24 cellular contexts compared by ENCODE assay signal in the genomic region with DNA sequence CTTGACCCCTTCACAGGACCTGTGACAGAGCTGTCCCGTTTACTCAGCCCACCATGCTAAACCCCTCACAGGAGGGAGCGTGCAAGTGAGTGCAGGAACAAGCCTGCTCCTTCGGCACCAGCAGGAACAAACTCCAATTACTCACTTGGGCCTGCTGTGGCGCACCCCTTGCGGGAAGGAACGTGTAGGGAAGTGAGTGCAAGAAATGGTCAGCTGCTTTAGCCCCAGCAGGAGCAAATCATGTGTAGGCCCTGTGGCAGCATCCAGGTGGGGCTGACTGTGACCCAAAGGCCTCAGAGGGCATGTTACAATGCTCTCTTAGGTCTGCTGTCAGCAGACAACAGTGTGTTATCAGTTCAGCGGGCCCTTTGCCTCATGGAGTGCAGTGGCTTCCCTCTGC.
DNase-seq lines count a peak whose midpoint lies in the region; ATAC-seq, FAIRE-seq and TF ChIP-seq lines count a peak whose summit lies in the region.
"Had no signal": no experiment of that assay in that cellular context is flagged by ENCODE, and none has a peak within 500 bp of the region (broad histone marks: within the 10 kb centered on the region; RNA-seq: fewer than 3 reads in every experiment).

No MANE protein-coding gene starts in this region.

- no peaks in the 10 kb centered on the region for H3K27me3 ChIP-seq in H1 (replicated peaks in 1 of 4; ENCODE audit: control insufficient read depth in 3 of 4, extremely low read depth in 1 of 4, insufficient read depth in 3 of 4, low read length in 3 of 4)
- H3K27me3 ChIP-seq in upper lobe of right lung = no peaks in the 10 kb centered on the region
- H3K27me3 ChIP-seq in breast epithelium = no peaks in the 10 kb centered on the region

- no peak for TF ChIP-seq RAD21 in H1 (IDR thresholded peaks at IDR 0.05 in 1 of 2, conservative IDR thresholded peaks at IDR 0.05 in 1 of 2; ENCODE audit: low read depth in 2 of 2, low read length in 2 of 2)

- TF ChIP-seq POLR2A in H1 (IDR thresholded peaks at IDR 0.05; ENCODE audit: control extremely low read depth in 1 of 2, low read depth in 2 of 2, low read length in 2 of 2) (no peak), breast epithelium (IDR thresholded peaks at IDR 0.05) (no peak)

- H3K4me2 ChIP-seq in H1 (ENCODE audit: insufficient read depth in 1 of 2, low read depth in 2 of 2, low read length in 2 of 2) = no peak overlapping the region
- H3K4me2 ChIP-seq: GM23338 had no signal

- CTCF ChIA-PET in H1 (lab: Charles Lee; ENCODE audit: partially characterized antibody) = no interaction called here

- H3K14ac ChIP-seq in H1 (ENCODE audit: insufficient read length) = no peak overlapping the region

- H3K4me3 ChIP-seq in H1 (ENCODE audit: extremely low read depth in 1 of 4, insufficient read depth in 2 of 4, low read depth in 3 of 4, low read length in 4 of 4) (no peak overlapping the region), upper lobe of right lung (no peak overlapping the region), breast epithelium (no peak overlapping the region)
- H3K4me3 ChIP-seq: GM12878, GM23338, HAP-1 had no signal

- no peak overlapping the region for H3K18ac ChIP-seq in H1 (ENCODE audit: extremely low read depth, low read length)

- H3K27ac ChIP-seq in H1 (ENCODE audit: low read depth, low read length) = no peak overlapping the region
- no peak overlapping the region for H3K27ac ChIP-seq in upper lobe of right lung
- H3K27ac ChIP-seq in breast epithelium = no peak overlapping the region
- H3K27ac ChIP-seq: 22Rv1 had no signal

- H3K23me2 ChIP-seq in H1 (ENCODE audit: low read depth, low read length) = no peaks in the 10 kb centered on the region

- TF ChIP-seq CTCF in H1 (IDR thresholded peaks at IDR 0.05; ENCODE audit: control extremely low read depth in 1 of 3, insufficient read depth in 1 of 3, low read depth in 1 of 3, low read length in 3 of 3) (no peak), upper lobe of right lung (IDR thresholded peaks at IDR 0.05) (no peak), breast epithelium (IDR thresholded peaks at IDR 0.05) (no peak)

- no peak overlapping the region for H4K8ac ChIP-seq in H1 (ENCODE audit: extremely low read depth, insufficient read depth, low read length)

- no peak overlapping the region for H2BK12ac ChIP-seq in H1 (ENCODE audit: low read depth, low read length)

- no peak for FAIRE-seq in H1 (lab: Jason Lieb, UNC)
- FAIRE-seq: A204.1, GM12878, GM19239, H54 had no signal

- 95% methylated on average over 7 of the region's 7 CpGs; no CpG with 5 or more reads in 1 of the 2 experiments for WGBS in H1 (ENCODE audit: extremely low coverage in 1 of 2, insufficient coverage in 1 of 2, insufficient read length in 1 of 2, insufficient replicate concordance in 2 of 2, low coverage in 1 of 2, low lambda C conversion rate in 2 of 2, missing lambda C conversion rate in 1 of 2), 2 experiments

- H3K56ac ChIP-seq in H1 (replicated peaks; ENCODE audit: insufficient read length, low read depth, low read length) = no peak overlapping the region

- H3K9me3 ChIP-seq in H1 (ENCODE audit: insufficient read depth in 2 of 2, low read depth in 1 of 2, low read length in 1 of 2) (no peaks in the 10 kb centered on the region), upper lobe of right lung (no peaks in the 10 kb centered on the region), breast epithelium (peaks cover 4 to 7% of the 10 kb centered on the region in 2 donors)
- H3K9me3 ChIP-seq: Caco-2, HAP-1 had no signal

- H2BK15ac ChIP-seq in H1 (ENCODE audit: low read length) = no peak overlapping the region

- H4K20me1 ChIP-seq in H1 (replicated peaks in 1 of 2; ENCODE audit: control insufficient read depth in 1 of 2, insufficient read depth in 2 of 2, low read length in 2 of 2) = no peaks in the 10 kb centered on the region

- H3K79me2 ChIP-seq in H1 (ENCODE audit: control insufficient read depth in 1 of 2, insufficient read depth in 2 of 2, low read length in 2 of 2) = no peaks in the 10 kb centered on the region

- no peak overlapping the region for H3K4ac ChIP-seq in H1 (replicated peaks; ENCODE audit: insufficient read length, low read depth, low read length)

- peak; percentile 58 for ATAC-seq in upper lobe of right lung
- ATAC-seq in GM19035 (IDR thresholded peaks at IDR 0.05; ENCODE audit: unreplicated experiment) = no peak
- ATAC-seq: CD8-positive, alpha-beta T cell; GM12878; GM23338 had no signal

- POLR2A ChIA-PET in H1 (lab: Charles Lee; ENCODE audit: partially characterized antibody) = no interaction called here

- H2BK120ac ChIP-seq in H1 (replicated peaks; ENCODE audit: low read depth, low read length) = no peak overlapping the region

- no peak overlapping the region for H4K5ac ChIP-seq in H1 (ENCODE audit: insufficient read length, low read depth, low read length)

- no peak overlapping the region for H3K9ac ChIP-seq in H1 (replicated peaks in 1 of 4; ENCODE audit: extremely low read depth in 1 of 4, low read depth in 3 of 4, low read length in 3 of 4)

- H4K91ac ChIP-seq in H1 (replicated peaks; ENCODE audit: insufficient read length, low read length) = no peak overlapping the region

- H3K4me1 ChIP-seq in H1 (replicated peaks in 1 of 4; ENCODE audit: control insufficient read depth in 3 of 4, insufficient read depth in 4 of 4, low read length in 3 of 4) (peaks cover 0 to 6% (median 2%) of the 10 kb centered on the region in 4 experiments; a peak in 2 of 7 replicates), upper lobe of right lung (peaks cover 6% of the 10 kb centered on the region), breast epithelium (no peaks in the 10 kb centered on the region)
- H3K4me1 ChIP-seq: Caco-2, HAP-1 had no signal

- intact Hi-C loops in upper lobe of right lung (cut with DNase I) (no loop called here), breast epithelium (cut with DNase I; ENCODE audit: low total_unique reads) (no loop called here)

- H3K23ac ChIP-seq in H1 (ENCODE audit: insufficient read length) = no peak overlapping the region

- H2BK5ac ChIP-seq in H1 (ENCODE audit: low read depth, low read length) = no peak overlapping the region

- no peak overlapping the region for H2AK5ac ChIP-seq in H1 (ENCODE audit: low read depth, low read length)

- peak overlapping the region; percentile 82; the same call in 1 of the 2 replicates for H2AFZ ChIP-seq in H1 (ENCODE audit: low read length)
- H2AFZ ChIP-seq: GM23338 had no signal

- no peak overlapping the region for H2BK20ac ChIP-seq in H1 (ENCODE audit: low read length)

- peak; percentile 5 for DNase-seq in NK-92 treated with Interleukin-12 subunit alpha and Interleukin-12 subunit beta, amount 100 ng/mL, for 24 hours (lab: John Stamatoyannopoulos, UW)
- DNase-seq in NK-92 (lab: John Stamatoyannopoulos, UW; ENCODE audit: unreplicated experiment) (no peak), CD1c-positive myeloid dendritic cell (ENCODE audit: extremely low spot score) (peak; percentile 11), H1 (ENCODE audit: low read depth in 1 of 2, low spot score in 2 of 2) (no peak), upper lobe of right lung (no peak), breast epithelium (ENCODE audit: low spot score in 2 of 2) (no peak)
- DNase-seq in stimulated activated CD8-positive, alpha-beta memory T cell treated with anti-CD3 and anti-CD28 coated beads, Interleukin-4, amount 100 ng/mL, for 48 hours = no peak
- DNase-seq: C1 segment of cervical spinal cord; Caco-2; CD4-positive, CD25-positive, alpha-beta regulatory T cell; CD8-positive, alpha-beta T cell; DMS153; DMS79; EL; GDM1; HFFc6 had no signal

- H3K79me1 ChIP-seq in H1 (ENCODE audit: low read depth, low read length) = no peaks in the 10 kb centered on the region

- H3K36me3 ChIP-seq in H1 (ENCODE audit: control insufficient read depth in 2 of 4, insufficient read depth in 4 of 4, low read length in 3 of 4) (no peaks in the 10 kb centered on the region), upper lobe of right lung (no peaks in the 10 kb centered on the region), breast epithelium (no peaks in the 10 kb centered on the region)
- H3K36me3 ChIP-seq: HAP-1 had no signal

- no peak for TF ChIP-seq EP300 in H1 (IDR thresholded peaks at IDR 0.05; ENCODE audit: borderline replicate concordance in 1 of 2, low read depth in 2 of 2, low read length in 2 of 2)

TF ChIP-seq in H1, 55 proteins besides CTCF, POLR2A, EP300 and RAD21 (continues in another document):
- TF ChIP-seq, protein P1, sequence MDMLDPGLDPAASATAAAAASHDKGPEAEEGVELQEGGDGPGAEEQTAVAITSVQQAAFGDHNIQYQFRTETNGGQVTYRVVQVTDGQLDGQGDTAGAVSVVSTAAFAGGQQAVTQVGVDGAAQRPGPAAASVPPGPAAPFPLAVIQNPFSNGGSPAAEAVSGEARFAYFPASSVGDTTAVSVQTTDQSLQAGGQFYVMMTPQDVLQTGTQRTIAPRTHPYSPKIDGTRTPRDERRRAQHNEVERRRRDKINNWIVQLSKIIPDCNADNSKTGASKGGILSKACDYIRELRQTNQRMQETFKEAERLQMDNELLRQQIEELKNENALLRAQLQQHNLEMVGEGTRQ (IDR thresholded peaks at IDR 0.05; ENCODE audit: low read length) = no peak
- no peak for TF ChIP-seq RFX5 (IDR thresholded peaks at IDR 0.05; ENCODE audit: borderline replicate concordance, low read depth, low read length)
- no peak for TF ChIP-seq RNF2 (IDR thresholded peaks at IDR 0.05; ENCODE audit: borderline replicate concordance, low read depth, low read length, missing control alignments, poor library complexity, severe bottlenecking)
- no peak for TF ChIP-seq ASH2L (IDR thresholded peaks at IDR 0.05; ENCODE audit: low read length)
- TF ChIP-seq SP2 (IDR thresholded peaks at IDR 0.05; ENCODE audit: low read length) = no peak
- TF ChIP-seq RBBP5 (IDR thresholded peaks at IDR 0.05; ENCODE audit: borderline replicate concordance, low read depth, low read length) = no peak
- no peak for TF ChIP-seq PHF8 (conservative IDR thresholded peaks at IDR 0.05; ENCODE audit: low read depth, low read length)
- no peak for TF ChIP-seq TBP (IDR thresholded peaks at IDR 0.05; ENCODE audit: low read depth, low read length)
- TF ChIP-seq RXRA (IDR thresholded peaks at IDR 0.05; ENCODE audit: insufficient read depth, low read depth, low read length) = no peak
- no peak for TF ChIP-seq TEAD4 (IDR thresholded peaks at IDR 0.05; ENCODE audit: low read depth, low read length)
- no peak for TF ChIP-seq YY1 (IDR thresholded peaks at IDR 0.05; ENCODE audit: low read depth, low read length)
- TF ChIP-seq EZH2 (IDR thresholded peaks at IDR 0.05; ENCODE audit: low read depth, low read length, severe bottlenecking) = no peak
- no peak for TF ChIP-seq SP1 (IDR thresholded peaks at IDR 0.05; ENCODE audit: low read depth, low read length)
- no peak for TF ChIP-seq HDAC6 (IDR thresholded peaks at IDR 0.05; ENCODE audit: low read depth, low read length)
- no peak for TF ChIP-seq JUN (IDR thresholded peaks at IDR 0.05; ENCODE audit: low read depth, low read length)
- TF ChIP-seq SIRT6 (IDR thresholded peaks at IDR 0.05; ENCODE audit: low read length) = no peak
- no peak for TF ChIP-seq SP4 (IDR thresholded peaks at IDR 0.05; ENCODE audit: low read length)
- no peak for TF ChIP-seq TCF12 (IDR thresholded peaks at IDR 0.05; ENCODE audit: low read depth, low read length)
- no peak for TF ChIP-seq BACH1 (IDR thresholded peaks at IDR 0.05; ENCODE audit: low read length)

Comparison
In these comparisons a context has a peak if more than half of its experiments do, and no peak if none do; other contexts are left out.
1. DNase-seq: peak in NK-92 treated with Interleukin-12 subunit alpha and Interleukin-12 subunit beta, amount 100 ng/mL, for 24 hours (single experiment) and CD1c-positive myeloid dendritic cell (single experiment); none in NK-92 (single experiment), H1 (0 of 2), upper lobe of right lung (single experiment), breast epithelium (0 of 2) and stimulated activated CD8-positive, alpha-beta memory T cell treated with anti-CD3 and anti-CD28 coated beads, Interleukin-4, amount 100 ng/mL, for 48 hours (single experiment).